Comparison of ENCODE assay signal across 14 cellular contexts in genomic region chrX:118325453-118325852, GRCh38. TPM values are rescaled to one million over a fixed set of nuclear protein-coding genes. Genes with fewer than 3 reads are reported as not detected.
DNase-seq lines count a peak whose midpoint lies in the region; ATAC-seq, FAIRE-seq and TF ChIP-seq lines count a peak whose summit lies in the region.
"Had no signal": no experiment of that assay in that cellular context is flagged by ENCODE, and none has a peak within 500 bp of the region (broad histone marks: within the 10 kb centered on the region; RNA-seq: fewer than 3 reads in every experiment).

No MANE protein-coding gene starts in this region.

- no peak overlapping the region for H3K27ac Mint-ChIP-seq in astrocyte (ENCODE audit: unreplicated experiment)
- H3K27ac Mint-ChIP-seq: activated CD8-positive, alpha-beta T cell treated with anti-CD3 and anti-CD28 coated beads, Interleukin-2, amount 10 ng/mL, durations not matched to agents 7 days and 5 days; activated naive CD8-positive, alpha-beta T cell had no signal

- H3K4me3 Mint-ChIP-seq in astrocyte (ENCODE audit: unreplicated experiment), result no peak overlapping the region
- H3K4me3 Mint-ChIP-seq: activated CD8-positive, alpha-beta T cell treated with anti-CD3 and anti-CD28 coated beads, Interleukin-2, amount 10 ng/mL, durations not matched to agents 7 days and 5 days; activated naive CD8-positive, alpha-beta T cell; stimulated activated naive CD8-positive, alpha-beta T cell treated with anti-CD3 and anti-CD28 coated beads, Interleukin-15, amount 100 ng/mL, for 72 hours had no signal

- no peaks in the 10 kb centered on the region for H3K27me3 Mint-ChIP-seq in astrocyte (ENCODE audit: low read depth, unreplicated experiment)
- H3K27me3 Mint-ChIP-seq: activated naive CD8-positive, alpha-beta T cell; stimulated activated naive CD8-positive, alpha-beta T cell treated with anti-CD3 and anti-CD28 coated beads, Interleukin-15, amount 100 ng/mL, for 72 hours had no signal

- H3K9me3 ChIP-seq in DND-41 (ENCODE audit: insufficient read depth, low read length, severe bottlenecking) (no peaks in the 10 kb centered on the region), astrocyte (ENCODE audit: insufficient read depth, low read depth, low read length) (no peaks in the 10 kb centered on the region), right lobe of liver (no peaks in the 10 kb centered on the region), heart right ventricle (no peaks in the 10 kb centered on the region)
- H3K9me3 ChIP-seq: esophagus muscularis mucosa had no signal

- intact Hi-C loops in right lobe of liver (cut with DNase I) (loop anchor here in 1 of 2 donors (10.0 kb wide), 1 partner anchor 269 kb away; no protein-coding TSS in a partner anchor), Right ventricle myocardium inferior (cut with DNase I) (no loop called here), dorsolateral prefrontal cortex (cut with DNase I) (no loop called here), heart right ventricle (cut with DNase I) (loop anchor here in 1 of 10 donors (10.0 kb wide), 1 partner anchor 269 kb away; no protein-coding TSS in a partner anchor)

- H3K79me2 ChIP-seq in DND-41 (ENCODE audit: insufficient read depth, low read length) (no peaks in the 10 kb centered on the region), astrocyte (ENCODE audit: insufficient read depth, low read length) (no peaks in the 10 kb centered on the region)

- no peak overlapping the region for H3K4me2 ChIP-seq in DND-41 (ENCODE audit: insufficient read depth, low read length)
- no peak overlapping the region for H3K4me2 ChIP-seq in astrocyte (ENCODE audit: low read length)

- H3K36me3 ChIP-seq in DND-41 (ENCODE audit: insufficient read depth, low read length) (no peaks in the 10 kb centered on the region), astrocyte (ENCODE audit: insufficient read depth, low read length) (no peaks in the 10 kb centered on the region), right lobe of liver (no peaks in the 10 kb centered on the region), heart right ventricle (no peaks in the 10 kb centered on the region)
- H3K36me3 ChIP-seq: esophagus muscularis mucosa had no signal

- H3K4me3 ChIP-seq in DND-41 (ENCODE audit: low read depth in 1 of 2, low read length in 2 of 2) (no peak overlapping the region), astrocyte (ENCODE audit: insufficient read depth, low read depth, low read length) (no peak overlapping the region), right lobe of liver (no peak overlapping the region), dorsolateral prefrontal cortex (no peak overlapping the region), heart right ventricle (no peak overlapping the region)
- H3K4me3 ChIP-seq: esophagus muscularis mucosa had no signal

- no peaks in the 10 kb centered on the region for H3K36me3 Mint-ChIP-seq in astrocyte (ENCODE audit: low read depth, unreplicated experiment)
- H3K36me3 Mint-ChIP-seq: activated naive CD8-positive, alpha-beta T cell had no signal

- H2AFZ ChIP-seq in DND-41 (ENCODE audit: low read depth, low read length) (no peak overlapping the region), astrocyte (ENCODE audit: low read depth, low read length) (no peak overlapping the region)

- no peak overlapping the region for H3K9ac ChIP-seq in DND-41 (ENCODE audit: low read depth, low read length)
- H3K9ac ChIP-seq in astrocyte (ENCODE audit: low read length), result no peak overlapping the region

- 25% methylated on average over 2 of the region's 2 CpGs for WGBS in right lobe of liver (ENCODE audit: insufficient coverage, low coverage, low lambda C conversion rate, missing lambda C conversion rate)
- WGBS in heart right ventricle, 2 donors, result 50 to 68% methylated on average over 2 of the region's 2 CpGs

- no peak; the same call in 2 of the 3 replicates for ATAC-seq in DND-41 (ENCODE audit: insufficient read depth, low read depth)
- ATAC-seq in HG02610 (IDR thresholded peaks at IDR 0.05; ENCODE audit: unreplicated experiment), result peak; percentile 41
- ATAC-seq in right lobe of liver, result peak in 1 of 4 donors; percentile 28
- no peak for ATAC-seq in Right ventricle myocardium inferior
- no peak for ATAC-seq in heart right ventricle
- ATAC-seq: activated CD8-positive, alpha-beta T cell treated with anti-CD3 and anti-CD28 coated beads, Interleukin-2, amount 10 ng/mL, durations not matched to agents 7 days and 5 days; stimulated activated naive CD8-positive, alpha-beta T cell treated with anti-CD3 and anti-CD28 coated beads, Interleukin-15, amount 100 ng/mL, for 72 hours had no signal

- H3K27ac ChIP-seq in DND-41 (ENCODE audit: low read length), result no peak overlapping the region
- H3K27ac ChIP-seq in astrocyte (ENCODE audit: low read depth, low read length), result no peak overlapping the region
- H3K27ac ChIP-seq in right lobe of liver, result no peak overlapping the region
- H3K27ac ChIP-seq in dorsolateral prefrontal cortex, result no peak overlapping the region
- H3K27ac ChIP-seq in heart right ventricle, result no peak overlapping the region
- H3K27ac ChIP-seq: esophagus muscularis mucosa had no signal

- H3K4me1 ChIP-seq in DND-41 (ENCODE audit: insufficient read depth, low read length) (no peaks in the 10 kb centered on the region), astrocyte (ENCODE audit: insufficient read depth, low read length) (no peaks in the 10 kb centered on the region), right lobe of liver (no peaks in the 10 kb centered on the region), heart right ventricle (no peaks in the 10 kb centered on the region)
- H3K4me1 ChIP-seq: esophagus muscularis mucosa had no signal

- no peak for TF ChIP-seq POLR2A in right lobe of liver (IDR thresholded peaks at IDR 0.05)

- DNase-seq in DND-41 (no peak), astrocyte (ENCODE audit: low read depth) (no peak), right lobe of liver (no peak), RCC 7860 (ENCODE audit: low spot score) (no peak), Right ventricle myocardium inferior (ENCODE audit: missing footprints) (no peak), dorsolateral prefrontal cortex (no peak), heart right ventricle (no peak)
- DNase-seq: activated CD8-positive, alpha-beta T cell treated with anti-CD3 and anti-CD28 coated beads, Interleukin-2, amount 10 ng/mL, durations not matched to agents 7 days and 5 days; NCI-H526; occipital lobe; stimulated activated naive CD8-positive, alpha-beta T cell treated with anti-CD3 and anti-CD28 coated beads, Interleukin-15, amount 100 ng/mL, for 72 hours had no signal

- no peaks in the 10 kb centered on the region for H3K9me3 Mint-ChIP-seq in astrocyte (ENCODE audit: unreplicated experiment)
- H3K9me3 Mint-ChIP-seq: stimulated activated naive CD8-positive, alpha-beta T cell treated with anti-CD3 and anti-CD28 coated beads, Interleukin-15, amount 100 ng/mL, for 72 hours had no signal

- H3K4me1 Mint-ChIP-seq in astrocyte (ENCODE audit: low read depth, unreplicated experiment), result no peaks in the 10 kb centered on the region
- H3K4me1 Mint-ChIP-seq: stimulated activated naive CD8-positive, alpha-beta T cell treated with anti-CD3 and anti-CD28 coated beads, Interleukin-15, amount 100 ng/mL, for 72 hours had no signal

- H4K20me1 ChIP-seq in DND-41 (ENCODE audit: insufficient read depth, low read length) (no peaks in the 10 kb centered on the region), astrocyte (ENCODE audit: insufficient read depth, low read length) (no peaks in the 10 kb centered on the region)

- H3K27me3 ChIP-seq in DND-41 (ENCODE audit: insufficient read depth, low read length, poor library complexity), result no peaks in the 10 kb centered on the region
- no peaks in the 10 kb centered on the region for H3K27me3 ChIP-seq in astrocyte (ENCODE audit: insufficient read depth, low read length)
- no peaks in the 10 kb centered on the region for H3K27me3 ChIP-seq in right lobe of liver
- H3K27me3 ChIP-seq in dorsolateral prefrontal cortex, result peaks cover 0 to 68% (median 17%) of the 10 kb centered on the region in 45 donors
- peaks cover 0 to 4% (median 0%) of the 10 kb centered on the region in 7 donors for H3K27me3 ChIP-seq in heart right ventricle
- H3K27me3 ChIP-seq: esophagus muscularis mucosa had no signal

- TF ChIP-seq CTCF in DND-41 (IDR thresholded peaks at IDR 0.05; ENCODE audit: borderline replicate concordance, extremely low read depth, low read length, poor library complexity, severe bottlenecking) (peak; percentile 32), astrocyte (IDR thresholded peaks at IDR 0.05; ENCODE audit: insufficient read depth, low read depth, low read length) (peak; percentile 10), right lobe of liver (IDR thresholded peaks at IDR 0.05) (peak; percentile 25 to 39 (median 37)), dorsolateral prefrontal cortex (IDR thresholded peaks at IDR 0.05 in 54 of 56, conservative IDR thresholded peaks at IDR 0.05 in 2 of 56; ENCODE audit: low read depth in 1 of 56, partially characterized antibody in 56 of 56) (peak in 13 of 56 donors; percentile 5 to 34 (median 16)), heart right ventricle (IDR thresholded peaks at IDR 0.05) (peak in 4 of 9 donors; percentile 7 to 29 (median 24))

- FAIRE-seq in astrocyte (lab: Jason Lieb, UNC) (peak; percentile 80), RCC 7860 (lab: Jason Lieb, UNC) (no peak)

RNA-seq across cellular contexts. Expression of gene WDR44, which starts 20.5 kb away (rescaled TPM):
- total RNA-seq in astrocyte (19.0 and 20.1 TPM in 2 replicates), right lobe of liver (10 to 100 TPM in 2 of 6 experiments, 1 to 10 TPM in 4; 6.2 to 11.6 (median 8.0) TPM), Right ventricle myocardium inferior (12.4 TPM), dorsolateral prefrontal cortex (10 to 100 TPM; 16.4 to 29.6 (median 23.3) TPM), heart right ventricle (10 to 100 TPM; 11.1 to 15.7 (median 14.6) TPM)
- polyA plus RNA-seq in heart right ventricle, result 1 to 10 TPM; 3.8 to 4.2 TPM
